ENCODE assay signal across 5 cellular contexts in the genomic region with DNA sequence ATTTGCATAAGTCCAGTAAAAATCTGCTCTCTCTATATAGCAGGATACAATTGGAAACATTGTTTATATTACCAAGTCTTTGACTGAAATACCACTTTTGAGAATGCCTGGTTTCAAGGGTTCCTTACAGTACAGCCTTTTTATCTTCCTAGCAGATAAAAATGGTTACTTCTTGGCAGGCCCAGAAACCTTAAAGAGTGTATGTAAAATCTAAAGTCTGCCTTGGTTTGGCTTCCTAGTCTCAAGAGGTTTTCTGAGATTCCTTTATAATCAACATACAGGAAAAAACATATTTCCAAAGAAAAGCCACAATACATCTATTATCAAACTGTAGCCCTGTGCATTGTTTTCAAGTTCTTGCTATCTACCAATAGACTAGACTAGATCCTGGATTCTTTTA.
"Had no signal": no experiment of that assay in that cellular context is flagged by ENCODE, and none has a peak within 500 bp of the region (broad histone marks: within the 10 kb centered on the region; RNA-seq: fewer than 3 reads in every experiment).

No MANE protein-coding gene starts in this region.

- DNase-seq: H9, HCEC 1CT, IMR-90 had no signal

- H3K4me3 ChIP-seq: GM23338, K562 had no signal
